In genomic region chr4:117491531-117491930, GRCh38 we compare ENCODE assay signal across 14 cellular contexts.
DNase-seq lines count a peak whose midpoint lies in the region; ATAC-seq and TF ChIP-seq lines count a peak whose summit lies in the region.
"Had no signal": no experiment of that assay in that cellular context is flagged by ENCODE, and none has a peak within 500 bp of the region (broad histone marks: within the 10 kb centered on the region; RNA-seq: fewer than 3 reads in every experiment).

No MANE protein-coding gene starts in this region.

- H3K9me3 Mint-ChIP-seq in glutamatergic neuron (ENCODE audit: unreplicated experiment) = peaks cover 4% of the 10 kb centered on the region

- H3K4me1 Mint-ChIP-seq in glutamatergic neuron (ENCODE audit: low read depth, unreplicated experiment) = peaks cover 22% of the 10 kb centered on the region

- ATAC-seq in left lobe of liver = no peak
- ATAC-seq: Panc1 had no signal

- peak overlapping the region; percentile 16 for H3K4me3 Mint-ChIP-seq in glutamatergic neuron (ENCODE audit: unreplicated experiment)

- H3K27me3 Mint-ChIP-seq in glutamatergic neuron (ENCODE audit: unreplicated experiment) = peaks cover 5% of the 10 kb centered on the region

- H3K36me3 Mint-ChIP-seq in glutamatergic neuron (ENCODE audit: unreplicated experiment) = no peaks in the 10 kb centered on the region

- no peak for TF ChIP-seq CTCF in glutamatergic neuron (IDR thresholded peaks at IDR 0.05; ENCODE audit: partially characterized antibody, unreplicated experiment)

- DNase-seq in D341Med (ENCODE audit: low spot score) (peak; percentile 21), LHCN-M2 (ENCODE audit: low read depth) (peak; percentile 57), NCI-H446 treated with DMSO at 0.1 percent for 48 hours (lab: John Stamatoyannopoulos, UW) (peak; percentile 85), glutamatergic neuron (no peak), NCI-H1105 (lab: John Stamatoyannopoulos, UW) (no peak), left lobe of liver (ENCODE audit: low spot score) (no peak)
- DNase-seq in activated naive CD4-positive, alpha-beta T cell treated with anti-CD3 and anti-CD28 coated beads, Interleukin-2, amount 50 U/mL, for 16 hours = no peak
- DNase-seq: DMS153, H7, MG63, NCI-H1092 treated with DMSO at 0.1 percent for 48 hours, NCI-H1930, NCI-H2227 treated with DMSO at 0.1 percent for 48 hours had no signal

- H3K27ac Mint-ChIP-seq in glutamatergic neuron (ENCODE audit: unreplicated experiment) = peak overlapping the region; percentile 71

Comparison
In these comparisons a context has a peak if more than half of its experiments do, and no peak if none do; other contexts are left out.
1. DNase-seq: peak in D341Med (single experiment), LHCN-M2 (single experiment) and NCI-H446 treated with DMSO at 0.1 percent for 48 hours (single experiment); none in glutamatergic neuron (single experiment), NCI-H1105 (single experiment), left lobe of liver (single experiment) and activated naive CD4-positive, alpha-beta T cell treated with anti-CD3 and anti-CD28 coated beads, Interleukin-2, amount 50 U/mL, for 16 hours (single experiment).